In the genomic region with DNA sequence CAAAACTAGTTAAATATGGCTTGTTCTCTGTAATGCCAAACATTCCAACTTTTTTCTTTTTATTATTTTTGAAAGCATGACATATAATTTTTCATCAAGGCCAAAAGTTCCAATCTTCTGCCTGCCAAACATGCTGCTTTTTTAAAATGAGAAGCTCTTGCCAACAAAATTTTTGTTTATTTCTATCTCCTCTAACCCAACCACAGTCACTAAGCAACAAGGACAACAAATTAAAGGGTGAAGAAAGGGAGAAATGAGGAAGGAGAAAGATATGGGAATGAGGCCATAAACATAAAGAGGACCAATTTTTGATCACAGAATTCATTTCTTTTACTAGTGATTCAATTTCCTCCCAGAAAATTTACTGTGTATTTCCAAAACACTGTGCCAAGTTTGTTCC, we compare ENCODE assay signal across 17 cellular contexts.
DNase-seq lines count a peak whose midpoint lies in the region; ATAC-seq and TF ChIP-seq lines count a peak whose summit lies in the region.
"Had no signal": no experiment of that assay in that cellular context is flagged by ENCODE, and none has a peak within 500 bp of the region (broad histone marks: within the 10 kb centered on the region; RNA-seq: fewer than 3 reads in every experiment).

No MANE protein-coding gene starts in this region.

- DNase-seq in coronary artery (ENCODE audit: low spot score) (no peak), fibroblast of the aortic adventitia (ENCODE audit: low read depth) (peak; percentile 11), sciatic nerve (ENCODE audit: low spot score) (no peak), uterus (no peak), left lobe of liver (ENCODE audit: low spot score) (no peak)
- no peak for DNase-seq in central memory CD4-positive, alpha-beta T cell
- DNase-seq: ACHN, C1 segment of cervical spinal cord, DMS79, GOT3, NCI-H1092 treated with DMSO at 0.1 percent for 48 hours, NCI-H1694 treated with DMSO at 0.1 percent for 48 hours, NCI-H2107, NCI-H524, NCI-H82, SIG-M5 had no signal

- TF ChIP-seq CTCF in coronary artery (IDR thresholded peaks at IDR 0.05) (no peak), fibroblast of the aortic adventitia (IDR thresholded peaks at IDR 0.05; ENCODE audit: insufficient read depth, low read length) (no peak), uterus (IDR thresholded peaks at IDR 0.05) (no peak)

- no peaks in the 10 kb centered on the region for H3K9me3 ChIP-seq in uterus

- no peaks in the 10 kb centered on the region for H3K27me3 ChIP-seq in uterus

- H3K4me3 ChIP-seq in coronary artery, result peak overlapping the region; percentile 15
- no peak overlapping the region for H3K4me3 ChIP-seq in fibroblast of the aortic adventitia (ENCODE audit: low read depth, low read length)
- no peak overlapping the region for H3K4me3 ChIP-seq in uterus

- H3K36me3 ChIP-seq in uterus, result no peaks in the 10 kb centered on the region

- TF ChIP-seq POLR2A in uterus (IDR thresholded peaks at IDR 0.05), result no peak

- peak overlapping the region; percentile 7 to 19 for H3K27ac ChIP-seq in coronary artery
- H3K27ac ChIP-seq in uterus, result peak overlapping the region in 1 of 2 donors; percentile 33

- intact Hi-C loops in sciatic nerve (cut with DNase I) (no loop called here), uterus (cut with DNase I; ENCODE audit: low total_unique reads) (no loop called here)

- peak; percentile 59 for ATAC-seq in sciatic nerve
- no peak for ATAC-seq in GM18909 (IDR thresholded peaks at IDR 0.05; ENCODE audit: poor library complexity, unreplicated experiment)
- no peak for ATAC-seq in left lobe of liver

- H3K4me1 ChIP-seq in uterus, result no peaks in the 10 kb centered on the region
